8 cellular contexts compared by ENCODE assay signal in genomic region chr19:2503521-2504109, GRCh38. TPM values are rescaled to one million over a fixed set of nuclear protein-coding genes. Genes with fewer than 3 reads are reported as not detected.
A peak's percentile ranks its signal among the peaks of the same experiment; 100 is the strongest.
DNase-seq lines count a peak whose midpoint lies in the region; ATAC-seq and TF ChIP-seq lines count a peak whose summit lies in the region.

No MANE protein-coding gene starts in this region.

- H3K4me3 ChIP-seq in heart left ventricle: no peak overlapping the region

- peaks cover 8% of the 10 kb centered on the region for H3K27me3 Mint-ChIP-seq in activated T-helper 2 cell treated with anti-CD3 and anti-CD28 coated beads, Interferon-gamma antibody, Interleukin-2, Interleukin-4, amounts not matched to agents 10 μg/mL and 5 μg/mL and 100 μg/mL, durations not matched to agents 14 hours and 24 hours and 36 hours (ENCODE audit: low read depth)

- H3K27me3 ChIP-seq in heart left ventricle: no peaks in the 10 kb centered on the region

- H3K4me1 ChIP-seq in heart left ventricle: peaks cover 0 to 21% (median 0%) of the 10 kb centered on the region in 12 donors

- H3K4me3 Mint-ChIP-seq in activated T-helper 2 cell treated with anti-CD3 and anti-CD28 coated beads, Interferon-gamma antibody, Interleukin-2, Interleukin-4, amounts not matched to agents 10 μg/mL and 5 μg/mL and 100 μg/mL, durations not matched to agents 14 hours and 24 hours and 36 hours (ENCODE audit: low read depth): no peak overlapping the region
- peak overlapping the region; percentile 53 for H3K4me3 Mint-ChIP-seq in stimulated activated effector memory CD8-positive, alpha-beta T cell treated with anti-CD3 and anti-CD28 coated beads, Interleukin-12 subunit alpha, Interleukin-12 subunit beta, amount 100 ng/mL, for 72 hours

- intact Hi-C loops in heart left ventricle (cut with DNase I): no loop called here
- intact Hi-C loops in left ventricle myocardium superior (cut with micrococcal nuclease): no loop called here
- intact Hi-C loops in activated T-helper 2 cell treated with anti-CD3 and anti-CD28 coated beads, Interferon-gamma antibody, Interleukin-2, Interleukin-4, amounts not matched to agents 10 μg/mL and 5 μg/mL and 100 μg/mL, durations not matched to agents 14 hours and 24 hours and 36 hours (cut with micrococcal nuclease): no loop called here

- peaks cover 19% of the 10 kb centered on the region for H3K4me1 Mint-ChIP-seq in activated T-helper 2 cell treated with anti-CD3 and anti-CD28 coated beads, Interferon-gamma antibody, Interleukin-2, Interleukin-4, amounts not matched to agents 10 μg/mL and 5 μg/mL and 100 μg/mL, durations not matched to agents 14 hours and 24 hours and 36 hours (ENCODE audit: low read depth)
- peaks cover 27% of the 10 kb centered on the region for H3K4me1 Mint-ChIP-seq in stimulated activated effector memory CD8-positive, alpha-beta T cell treated with anti-CD3 and anti-CD28 coated beads, Interleukin-12 subunit alpha, Interleukin-12 subunit beta, amount 100 ng/mL, for 72 hours

- no peaks in the 10 kb centered on the region for H3K9me3 Mint-ChIP-seq in activated T-helper 2 cell treated with anti-CD3 and anti-CD28 coated beads, Interferon-gamma antibody, Interleukin-2, Interleukin-4, amounts not matched to agents 10 μg/mL and 5 μg/mL and 100 μg/mL, durations not matched to agents 14 hours and 24 hours and 36 hours
- H3K9me3 Mint-ChIP-seq in stimulated activated effector memory CD8-positive, alpha-beta T cell treated with anti-CD3 and anti-CD28 coated beads, Interleukin-12 subunit alpha, Interleukin-12 subunit beta, amount 100 ng/mL, for 72 hours: no peaks in the 10 kb centered on the region

- H3K36me3 ChIP-seq in heart left ventricle: no peaks in the 10 kb centered on the region

- no peak for TF ChIP-seq CTCF in heart left ventricle (IDR thresholded peaks at IDR 0.05)

- no peak for TF ChIP-seq POLR2A in heart left ventricle (IDR thresholded peaks at IDR 0.05)

- DNase-seq in heart left ventricle: no peak
- DNase-seq in left ventricle myocardium superior: no peak
- peak; percentile 50 for DNase-seq in activated T-helper 2 cell treated with anti-CD3 and anti-CD28 coated beads, Interferon-gamma antibody, Interleukin-2, Interleukin-4, amounts not matched to agents 10 μg/mL and 5 μg/mL and 100 μg/mL, durations not matched to agents 14 hours and 24 hours and 36 hours (ENCODE audit: low spot score)
- peak; percentile 80 for DNase-seq in kidney tubule cell (ENCODE audit: low spot score)
- peak; percentile 54 to 75 for DNase-seq in stimulated activated effector memory CD8-positive, alpha-beta T cell treated with anti-CD3 and anti-CD28 coated beads, Interleukin-12 subunit alpha, Interleukin-12 subunit beta, amount 100 ng/mL, for 72 hours (ENCODE audit: low spot score in 2 of 2)

- H3K36me3 Mint-ChIP-seq in activated T-helper 2 cell treated with anti-CD3 and anti-CD28 coated beads, Interferon-gamma antibody, Interleukin-2, Interleukin-4, amounts not matched to agents 10 μg/mL and 5 μg/mL and 100 μg/mL, durations not matched to agents 14 hours and 24 hours and 36 hours (ENCODE audit: low read depth): no peaks in the 10 kb centered on the region
- no peaks in the 10 kb centered on the region for H3K36me3 Mint-ChIP-seq in stimulated activated effector memory CD8-positive, alpha-beta T cell treated with anti-CD3 and anti-CD28 coated beads, Interleukin-12 subunit alpha, Interleukin-12 subunit beta, amount 100 ng/mL, for 72 hours

- WGBS in heart left ventricle, 4 donors: 57 to 74% (median 61%) methylated on average over 12 to 21 of the region's 21 CpGs

- no peaks in the 10 kb centered on the region for H3K9me3 ChIP-seq in heart left ventricle

- peak overlapping the region in 1 of 12 donors; percentile 69 for H3K27ac ChIP-seq in heart left ventricle

- peak overlapping the region; percentile 73 for H3K27ac Mint-ChIP-seq in activated T-helper 2 cell treated with anti-CD3 and anti-CD28 coated beads, Interferon-gamma antibody, Interleukin-2, Interleukin-4, amounts not matched to agents 10 μg/mL and 5 μg/mL and 100 μg/mL, durations not matched to agents 14 hours and 24 hours and 36 hours
- H3K27ac Mint-ChIP-seq in stimulated activated effector memory CD8-positive, alpha-beta T cell treated with anti-CD3 and anti-CD28 coated beads, Interleukin-12 subunit alpha, Interleukin-12 subunit beta, amount 100 ng/mL, for 72 hours: peak overlapping the region; percentile 48

- ATAC-seq in heart left ventricle (peak in 3 of 4 donors; percentile 10 to 37 (median 31)), left ventricle myocardium superior (no peak), HG02973 (IDR thresholded peaks at IDR 0.05; ENCODE audit: unreplicated experiment) (no peak), GM21619 (IDR thresholded peaks at IDR 0.05; ENCODE audit: unreplicated experiment) (no peak), GM18517 (IDR thresholded peaks at IDR 0.05; ENCODE audit: unreplicated experiment) (no peak)
- ATAC-seq in stimulated activated effector memory CD8-positive, alpha-beta T cell treated with anti-CD3 and anti-CD28 coated beads, Interleukin-12 subunit alpha, Interleukin-12 subunit beta, amount 100 ng/mL, for 72 hours: peak; percentile 97

RNA-seq across cellular contexts. Expression of gene GADD45B, which starts 27.7 kb away (rescaled TPM):
- total RNA-seq in heart left ventricle (100 to 1,000 TPM in 2 of 9 donors, 10 to 100 TPM in 7; 20.3 to 155 (median 46.6) TPM), left ventricle myocardium superior (42.3 TPM)
- polyA plus RNA-seq in heart left ventricle: 10 to 100 TPM; 67.2 to 68.4 TPM
- 90.7 and 95.2 TPM in 2 replicates for total RNA-seq in activated T-helper 2 cell treated with anti-CD3 and anti-CD28 coated beads, Interferon-gamma antibody, Interleukin-2, Interleukin-4, amounts not matched to agents 10 μg/mL and 5 μg/mL and 100 μg/mL, durations not matched to agents 14 hours and 24 hours and 36 hours

RNA-seq across cellular contexts. Expression of gene LMNB2, which starts 46.9 kb away (rescaled TPM):
- total RNA-seq in heart left ventricle: 10 to 100 TPM in 7 of 9 donors, 1 to 10 TPM in 2; 6.6 to 22.2 (median 13.8) TPM
- polyA plus RNA-seq in heart left ventricle: 10 to 100 TPM in 1 of 2 donors, 1 to 10 TPM in 1; 9.3 to 33.0 TPM
- 17.7 TPM for total RNA-seq in left ventricle myocardium superior
- 111 and 115 TPM in 2 replicates for total RNA-seq in activated T-helper 2 cell treated with anti-CD3 and anti-CD28 coated beads, Interferon-gamma antibody, Interleukin-2, Interleukin-4, amounts not matched to agents 10 μg/mL and 5 μg/mL and 100 μg/mL, durations not matched to agents 14 hours and 24 hours and 36 hours

Comparison
In these comparisons a context has a peak if more than half of its experiments do, and no peak if none do; other contexts are left out.
1. ATAC-seq: peak in heart left ventricle (3 of 4) and stimulated activated effector memory CD8-positive, alpha-beta T cell treated with anti-CD3 and anti-CD28 coated beads, Interleukin-12 subunit alpha, Interleukin-12 subunit beta, amount 100 ng/mL, for 72 hours (single experiment); none in left ventricle myocardium superior (single experiment), HG02973 (single experiment), GM21619 (single experiment) and GM18517 (single experiment).
2. DNase-seq: peak in activated T-helper 2 cell treated with anti-CD3 and anti-CD28 coated beads, Interferon-gamma antibody, Interleukin-2, Interleukin-4, amounts not matched to agents 10 μg/mL and 5 μg/mL and 100 μg/mL, durations not matched to agents 14 hours and 24 hours and 36 hours (single experiment), kidney tubule cell (single experiment) and stimulated activated effector memory CD8-positive, alpha-beta T cell treated with anti-CD3 and anti-CD28 coated beads, Interleukin-12 subunit alpha, Interleukin-12 subunit beta, amount 100 ng/mL, for 72 hours (2 of 2); none in heart left ventricle (0 of 5) and left ventricle myocardium superior (single experiment).